In the genomic region with DNA sequence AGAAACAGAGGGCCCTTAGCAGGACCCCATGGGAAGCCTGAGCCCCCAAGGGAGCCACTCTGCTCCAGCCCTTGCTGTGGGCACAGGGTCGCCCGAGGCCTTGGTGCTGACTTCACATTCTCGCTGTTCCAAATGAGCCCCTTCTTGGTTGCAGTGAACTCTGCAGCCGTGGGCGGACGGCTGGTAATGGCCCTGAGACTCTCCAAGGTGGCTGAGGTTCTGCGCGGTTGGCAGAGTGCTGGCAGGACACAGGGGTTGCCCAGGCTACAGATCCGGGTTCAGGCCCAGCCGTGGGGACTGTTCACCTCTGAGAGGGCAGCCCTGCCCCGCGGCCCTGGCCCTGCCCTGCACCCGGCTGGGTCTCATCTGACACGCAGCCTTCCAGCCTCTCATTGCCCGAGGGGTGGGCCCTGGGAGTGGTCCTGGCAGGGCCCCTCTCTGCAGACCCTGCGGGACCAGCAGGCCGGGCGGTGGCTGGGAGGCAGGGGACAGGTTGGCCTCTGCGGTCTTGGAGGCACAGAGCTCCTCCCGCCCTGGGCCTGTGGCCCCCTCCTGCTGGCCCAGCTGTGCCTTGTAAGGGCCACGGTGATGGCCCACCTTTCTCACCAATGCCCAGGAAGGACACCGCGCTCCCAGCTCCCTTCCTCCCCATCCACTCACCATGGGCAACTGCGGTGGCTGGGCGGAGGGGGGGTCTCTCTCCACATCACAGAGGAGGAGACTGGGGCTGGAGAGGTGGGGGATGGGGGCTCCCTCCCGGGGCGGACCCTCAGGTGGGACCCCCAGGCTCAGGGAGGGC, we compare ENCODE assay signal across 9 cellular contexts. TPM values are rescaled to one million over a fixed set of nuclear protein-coding genes. Genes with fewer than 3 reads are reported as not detected.
DNase-seq lines count a peak whose midpoint lies in the region; ATAC-seq lines count a peak whose summit lies in the region.
"Had no signal": no experiment of that assay in that cellular context is flagged by ENCODE, and none has a peak within 500 bp of the region (broad histone marks: within the 10 kb centered on the region; RNA-seq: fewer than 3 reads in every experiment).

No MANE protein-coding gene starts in this region.

- ATAC-seq in HG03520 (IDR thresholded peaks at IDR 0.05; ENCODE audit: unreplicated experiment) (peak; percentile 8), GM21786 (IDR thresholded peaks at IDR 0.05; ENCODE audit: unreplicated experiment) (no peak), T-helper 17 cell (no peak)

- peak overlapping the region; percentile 79 for H3K27ac Mint-ChIP-seq in activated T-helper 1 cell treated with anti-CD3 and anti-CD28 coated beads, Interleukin-12 subunit alpha, Interleukin-12 subunit beta, Interleukin-2, Interleukin-4 antibody, amounts not matched to agents 30 ng/mL and 10 ng/mL and 1 ng/mL, durations not matched to agents 14 hours and 24 hours and 36 hours
- no peak overlapping the region for H3K27ac Mint-ChIP-seq in T-helper 17 cell
- H3K27ac Mint-ChIP-seq: naive B cell had no signal

- H3K36me3 Mint-ChIP-seq in activated T-helper 1 cell treated with anti-CD3 and anti-CD28 coated beads, Interleukin-12 subunit alpha, Interleukin-12 subunit beta, Interleukin-2, Interleukin-4 antibody, amounts not matched to agents 30 ng/mL and 10 ng/mL and 1 ng/mL, durations not matched to agents 14 hours and 24 hours and 36 hours (ENCODE audit: low read depth): peaks cover 7% of the 10 kb centered on the region
- no peaks in the 10 kb centered on the region for H3K36me3 Mint-ChIP-seq in T-helper 17 cell (ENCODE audit: low read depth)
- H3K36me3 Mint-ChIP-seq: naive B cell had no signal

- peak overlapping the region; percentile 33 for H3K4me3 Mint-ChIP-seq in activated T-helper 1 cell treated with anti-CD3 and anti-CD28 coated beads, Interleukin-12 subunit alpha, Interleukin-12 subunit beta, Interleukin-2, Interleukin-4 antibody, amounts not matched to agents 30 ng/mL and 10 ng/mL and 1 ng/mL, durations not matched to agents 14 hours and 24 hours and 36 hours
- H3K4me3 Mint-ChIP-seq in T-helper 17 cell: no peak overlapping the region

- H3K4me1 Mint-ChIP-seq in activated T-helper 1 cell treated with anti-CD3 and anti-CD28 coated beads, Interleukin-12 subunit alpha, Interleukin-12 subunit beta, Interleukin-2, Interleukin-4 antibody, amounts not matched to agents 30 ng/mL and 10 ng/mL and 1 ng/mL, durations not matched to agents 14 hours and 24 hours and 36 hours (ENCODE audit: low read depth): peaks cover 64% of the 10 kb centered on the region
- peaks cover 13% of the 10 kb centered on the region for H3K4me1 Mint-ChIP-seq in T-helper 17 cell

- intact Hi-C loops in activated T-helper 1 cell treated with anti-CD3 and anti-CD28 coated beads, Interleukin-12 subunit alpha, Interleukin-12 subunit beta, Interleukin-2, Interleukin-4 antibody, amounts not matched to agents 30 ng/mL and 10 ng/mL and 1 ng/mL, durations not matched to agents 14 hours and 24 hours and 36 hours (cut with micrococcal nuclease): no loop called here

- no peaks in the 10 kb centered on the region for H3K9me3 Mint-ChIP-seq in activated T-helper 1 cell treated with anti-CD3 and anti-CD28 coated beads, Interleukin-12 subunit alpha, Interleukin-12 subunit beta, Interleukin-2, Interleukin-4 antibody, amounts not matched to agents 30 ng/mL and 10 ng/mL and 1 ng/mL, durations not matched to agents 14 hours and 24 hours and 36 hours
- H3K9me3 Mint-ChIP-seq: naive B cell had no signal

- no peaks in the 10 kb centered on the region for H3K9me3 ChIP-seq in T-helper 17 cell (ENCODE audit: control insufficient read depth, low read length, poor library complexity, severe bottlenecking)

- DNase-seq in activated CD8-positive, alpha-beta memory T cell treated with anti-CD3 and anti-CD28 coated beads for 24 hours: peak; percentile 86
- DNase-seq in activated CD8-positive, alpha-beta memory T cell treated with anti-CD3 and anti-CD28 coated beads, Interleukin-2, amount 50 U/mL, for 4 hours: no peak
- no peak for DNase-seq in activated T-helper 1 cell treated with anti-CD3 and anti-CD28 coated beads, Interleukin-12 subunit alpha, Interleukin-12 subunit beta, Interleukin-2, Interleukin-4 antibody, amounts not matched to agents 30 ng/mL and 10 ng/mL and 1 ng/mL, durations not matched to agents 14 hours and 24 hours and 36 hours (ENCODE audit: low spot score)
- DNase-seq in mucosa of gallbladder (ENCODE audit: low spot score): peak; percentile 10
- DNase-seq in NCI-H226: no peak
- DNase-seq in T-helper 17 cell: no peak

- H3K27me3 Mint-ChIP-seq in activated T-helper 1 cell treated with anti-CD3 and anti-CD28 coated beads, Interleukin-12 subunit alpha, Interleukin-12 subunit beta, Interleukin-2, Interleukin-4 antibody, amounts not matched to agents 30 ng/mL and 10 ng/mL and 1 ng/mL, durations not matched to agents 14 hours and 24 hours and 36 hours (ENCODE audit: insufficient read depth): no peaks in the 10 kb centered on the region
- H3K27me3 Mint-ChIP-seq in T-helper 17 cell: peaks cover 39% of the 10 kb centered on the region

RNA-seq across cellular contexts. Expression of a gene that starts 51.6 kb away (rescaled TPM):
- 22.7 and 23.7 TPM in 2 replicates for total RNA-seq in activated T-helper 1 cell treated with anti-CD3 and anti-CD28 coated beads, Interleukin-12 subunit alpha, Interleukin-12 subunit beta, Interleukin-2, Interleukin-4 antibody, amounts not matched to agents 30 ng/mL and 10 ng/mL and 1 ng/mL, durations not matched to agents 14 hours and 24 hours and 36 hours
- total RNA-seq in mucosa of gallbladder (3.5 TPM), T-helper 17 cell (1 to 10 TPM in 1 of 2 donors, under 1 TPM in 1; 0.80 to 4.4 TPM)

Comparison
In these comparisons a context has a peak if more than half of its experiments do, and no peak if none do; other contexts are left out.
1. DNase-seq: peak in activated CD8-positive, alpha-beta memory T cell treated with anti-CD3 and anti-CD28 coated beads for 24 hours (single experiment) and mucosa of gallbladder (single experiment); none in activated CD8-positive, alpha-beta memory T cell treated with anti-CD3 and anti-CD28 coated beads, Interleukin-2, amount 50 U/mL, for 4 hours (single experiment), activated T-helper 1 cell treated with anti-CD3 and anti-CD28 coated beads, Interleukin-12 subunit alpha, Interleukin-12 subunit beta, Interleukin-2, Interleukin-4 antibody, amounts not matched to agents 30 ng/mL and 10 ng/mL and 1 ng/mL, durations not matched to agents 14 hours and 24 hours and 36 hours (single experiment), NCI-H226 (single experiment) and T-helper 17 cell (0 of 3).